ENCODE assay signal across 8 cellular contexts in genomic region chr6:10510592-10511367, GRCh38. TPM values are rescaled to one million over a fixed set of nuclear protein-coding genes. Genes with fewer than 3 reads are reported as not detected.
DNase-seq lines count a peak whose midpoint lies in the region; ATAC-seq, FAIRE-seq and TF ChIP-seq lines count a peak whose summit lies in the region.

No MANE protein-coding gene starts in this region.

- CTCF ChIA-PET in activated CD4-positive, alpha-beta memory T cell treated with anti-CD3 and anti-CD28 coated beads for 36 hours (lab: Charles Lee) = interaction anchor here (0.6 to 1.6 kb wide), 9 partner anchors 19 to 292 kb away, joined by 3 to 5 read pairs (median 4); partner anchors contain the start of genes C6orf52 and PAK1IP1

- no peak for FAIRE-seq in D721Med (lab: Jason Lieb, UNC)

- DNase-seq in D721Med (ENCODE audit: insufficient read length, low spot score) = no peak
- DNase-seq in NCI-H446 treated with DMSO at 0.1 percent for 48 hours (lab: John Stamatoyannopoulos, UW) = peak; percentile 37
- peak; percentile 62 for DNase-seq in activated CD4-positive, alpha-beta memory T cell treated with anti-CD3 and anti-CD28 coated beads for 36 hours
- peak; percentile 54 for DNase-seq in naive B cell
- no peak for DNase-seq in vagina (ENCODE audit: extremely low spot score in 2 of 2)

- no peak overlapping the region for H3K4me3 ChIP-seq in vagina

- no peak overlapping the region for H3K27ac ChIP-seq in vagina

- peak; percentile 97 for ATAC-seq in GM19455 (IDR thresholded peaks at IDR 0.05; ENCODE audit: unreplicated experiment)
- ATAC-seq in HG03432 (IDR thresholded peaks at IDR 0.05; ENCODE audit: unreplicated experiment) = peak; percentile 98
- peak; percentile 91 for ATAC-seq in esophagus mucosa
- peak; percentile 99 to 100 for ATAC-seq in naive B cell (ENCODE audit: low read depth in 2 of 2)

- no peak overlapping the region for H3K27ac Mint-ChIP-seq in activated CD4-positive, alpha-beta memory T cell treated with anti-CD3 and anti-CD28 coated beads for 36 hours
- H3K27ac Mint-ChIP-seq in naive B cell = peak overlapping the region in 3 of 6 donors; percentile 18 to 82 (median 60)

- no peaks in the 10 kb centered on the region for H3K9me3 ChIP-seq in vagina

- intact Hi-C loops in activated CD4-positive, alpha-beta memory T cell treated with anti-CD3 and anti-CD28 coated beads for 36 hours (cut with micrococcal nuclease) = loop anchor here (1.0 to 2.0 kb wide), 3 partner anchors 18 to 291 kb away; partner anchors contain the start of genes C6orf52 and PAK1IP1
- intact Hi-C loops in vagina (cut with DNase I) = no loop called here

- no peak overlapping the region for H3K4me3 Mint-ChIP-seq in activated CD4-positive, alpha-beta memory T cell treated with anti-CD3 and anti-CD28 coated beads for 36 hours
- H3K4me3 Mint-ChIP-seq in naive B cell = peak overlapping the region in 7 of 8 donors; percentile 33 to 68 (median 46)

- H3K9me3 Mint-ChIP-seq in activated CD4-positive, alpha-beta memory T cell treated with anti-CD3 and anti-CD28 coated beads for 36 hours = no peaks in the 10 kb centered on the region
- H3K9me3 Mint-ChIP-seq in naive B cell = no peaks in the 10 kb centered on the region

- no peaks in the 10 kb centered on the region for H3K4me1 ChIP-seq in vagina

- peak; percentile 45 for TF ChIP-seq CTCF in D721Med (IDR thresholded peaks at IDR 0.05; ENCODE audit: insufficient read depth, missing control alignments)
- peak in 2 of 3 experiments; percentile 21 to 33 for TF ChIP-seq CTCF in vagina (IDR thresholded peaks at IDR 0.05)

- no peak for TF ChIP-seq POLR2A in vagina (IDR thresholded peaks at IDR 0.05)

- H3K36me3 Mint-ChIP-seq in activated CD4-positive, alpha-beta memory T cell treated with anti-CD3 and anti-CD28 coated beads for 36 hours = no peaks in the 10 kb centered on the region
- no peaks in the 10 kb centered on the region for H3K36me3 Mint-ChIP-seq in naive B cell

- POLR2A ChIA-PET in activated CD4-positive, alpha-beta memory T cell treated with anti-CD3 and anti-CD28 coated beads for 36 hours (lab: Charles Lee) = no interaction called here

- H3K27me3 Mint-ChIP-seq in activated CD4-positive, alpha-beta memory T cell treated with anti-CD3 and anti-CD28 coated beads for 36 hours = peaks cover 6% of the 10 kb centered on the region
- no peaks in the 10 kb centered on the region for H3K27me3 Mint-ChIP-seq in naive B cell

- no peaks in the 10 kb centered on the region for H3K27me3 ChIP-seq in vagina

- peaks cover 4% of the 10 kb centered on the region for H3K4me1 Mint-ChIP-seq in activated CD4-positive, alpha-beta memory T cell treated with anti-CD3 and anti-CD28 coated beads for 36 hours (ENCODE audit: low read depth)
- peaks cover 8 to 10% (median 10%) of the 10 kb centered on the region in 3 donors for H3K4me1 Mint-ChIP-seq in naive B cell

- no peaks in the 10 kb centered on the region for H3K36me3 ChIP-seq in vagina

RNA-seq across cellular contexts. Expression of gene GCNT2, which starts 10.4 kb away (rescaled TPM):
- 1 to 10 TPM; 1.4 to 1.5 TPM for total RNA-seq in activated CD4-positive, alpha-beta memory T cell treated with anti-CD3 and anti-CD28 coated beads for 36 hours
- total RNA-seq in esophagus mucosa (8.1 TPM), vagina (17.2 TPM)
- 1 to 10 TPM; 3.7 to 8.9 (median 5.9) TPM for polyA plus RNA-seq in naive B cell (ENCODE audit: low read depth in 6 of 6)

Comparison
In these comparisons a context has a peak if more than half of its experiments do, and no peak if none do; other contexts are left out.
1. DNase-seq: peak in NCI-H446 treated with DMSO at 0.1 percent for 48 hours (single experiment), activated CD4-positive, alpha-beta memory T cell treated with anti-CD3 and anti-CD28 coated beads for 36 hours (single experiment) and naive B cell (single experiment); none in D721Med (single experiment) and vagina (0 of 2).
2. Peak in every context shown above with its lines, with median percentiles within 50 percentile points of each other: ATAC-seq.